In genomic region chr20:8913452-8913851, GRCh38 we compare ENCODE assay signal across 23 cellular contexts.
"Had no signal": no experiment of that assay in that cellular context is flagged by ENCODE, and none has a peak within 500 bp of the region (broad histone marks: within the 10 kb centered on the region; RNA-seq: fewer than 3 reads in every experiment).

No MANE protein-coding gene starts in this region.

- H3K36me3 Mint-ChIP-seq: immature natural killer cell; mesothelial cell of epicardium; naive thymus-derived CD4-positive, alpha-beta T cell; stimulated activated effector memory CD8-positive, alpha-beta T cell treated with anti-CD3 and anti-CD28 coated beads, Interleukin-12 subunit alpha, Interleukin-12 subunit beta, amount 100 ng/mL, for 72 hours had no signal

- H3K27me3 Mint-ChIP-seq: central memory CD8-positive, alpha-beta T cell; stimulated activated naive CD8-positive, alpha-beta T cell treated with anti-CD3 and anti-CD28 coated beads, Interleukin-15, Interleukin-2, amounts not matched to agents 100 ng/mL and 50 ng/mL, for 24 hours had no signal

- DNase-seq: activated CD4-positive, alpha-beta T cell treated with anti-CD3 and anti-CD28 coated beads for 4 hours; activated CD4-positive, alpha-beta T cell treated with anti-CD3 and anti-CD28 coated beads, Interleukin-2, amount 50 U/mL, for 4 hours; activated naive CD4-positive, alpha-beta T cell; activated T-cell treated with anti-CD3 and anti-CD28 coated beads for 4 hours; activated T-cell treated with anti-CD3 and anti-CD28 coated beads, Interleukin-2, amount 50 U/mL, for 72 hours; effector CD8-positive, alpha-beta T cell; immature natural killer cell; kidney; left colon; mammary epithelial cell; naive thymus-derived CD4-positive, alpha-beta T cell; nucleus accumbens; psoas muscle; sigmoid colon; small intestine; stimulated activated CD4-positive, alpha-beta T cell treated with anti-CD3 and anti-CD28 coated beads, Interleukin-4, amount 100 ng/mL, for 24 hours; trophoblast cell had no signal

- ATAC-seq: activated naive CD4-positive, alpha-beta T cell treated with anti-CD3 and anti-CD28 coated beads, Interleukin-2, amount 50 U/mL, for 72 hours; activated T-cell treated with anti-CD3 and anti-CD28 coated beads, Interleukin-2, amount 50 U/mL, for 72 hours; left colon; naive thymus-derived CD4-positive, alpha-beta T cell; psoas muscle; stimulated activated effector memory CD8-positive, alpha-beta T cell treated with anti-CD3 and anti-CD28 coated beads, Interleukin-12 subunit alpha, Interleukin-12 subunit beta, amount 100 ng/mL, for 72 hours had no signal

- H3K27ac Mint-ChIP-seq: activated naive CD4-positive, alpha-beta T cell treated with anti-CD3 and anti-CD28 coated beads, Interleukin-2, amount 50 U/mL, for 72 hours; activated T-cell treated with anti-CD3 and anti-CD28 coated beads, Interleukin-2, amount 50 U/mL, for 72 hours; immature natural killer cell; mesothelial cell of epicardium; naive thymus-derived CD4-positive, alpha-beta T cell; stimulated activated effector memory CD8-positive, alpha-beta T cell treated with anti-CD3 and anti-CD28 coated beads, Interleukin-12 subunit alpha, Interleukin-12 subunit beta, amount 100 ng/mL, for 72 hours; stimulated activated naive CD8-positive, alpha-beta T cell treated with anti-CD3 and anti-CD28 coated beads, Interleukin-15, Interleukin-2, amounts not matched to agents 100 ng/mL and 50 ng/mL, for 24 hours; T-helper 2 cell treated with Interferon-gamma antibody and Interleukin-4, amounts not matched to agents 5 μg/mL and 100 μg/mL, for 36 hours had no signal

- H3K4me1 Mint-ChIP-seq: central memory CD8-positive, alpha-beta T cell; immature natural killer cell; mesothelial cell of epicardium; naive thymus-derived CD4-positive, alpha-beta T cell; stimulated activated effector memory CD8-positive, alpha-beta T cell treated with anti-CD3 and anti-CD28 coated beads, Interleukin-12 subunit alpha, Interleukin-12 subunit beta, amount 100 ng/mL, for 72 hours had no signal

- H3K4me3 Mint-ChIP-seq: activated T-cell treated with anti-CD3 and anti-CD28 coated beads, Interleukin-2, amount 50 U/mL, for 72 hours; central memory CD8-positive, alpha-beta T cell; immature natural killer cell; mesothelial cell of epicardium; naive thymus-derived CD4-positive, alpha-beta T cell; stimulated activated effector memory CD8-positive, alpha-beta T cell treated with anti-CD3 and anti-CD28 coated beads, Interleukin-12 subunit alpha, Interleukin-12 subunit beta, amount 100 ng/mL, for 72 hours; stimulated activated naive CD8-positive, alpha-beta T cell treated with anti-CD3 and anti-CD28 coated beads, Interleukin-15, Interleukin-2, amounts not matched to agents 100 ng/mL and 50 ng/mL, for 24 hours; T-helper 2 cell treated with Interferon-gamma antibody and Interleukin-4, amounts not matched to agents 5 μg/mL and 100 μg/mL, for 36 hours had no signal
